30 cellular contexts compared by ENCODE assay signal in the genomic region with DNA sequence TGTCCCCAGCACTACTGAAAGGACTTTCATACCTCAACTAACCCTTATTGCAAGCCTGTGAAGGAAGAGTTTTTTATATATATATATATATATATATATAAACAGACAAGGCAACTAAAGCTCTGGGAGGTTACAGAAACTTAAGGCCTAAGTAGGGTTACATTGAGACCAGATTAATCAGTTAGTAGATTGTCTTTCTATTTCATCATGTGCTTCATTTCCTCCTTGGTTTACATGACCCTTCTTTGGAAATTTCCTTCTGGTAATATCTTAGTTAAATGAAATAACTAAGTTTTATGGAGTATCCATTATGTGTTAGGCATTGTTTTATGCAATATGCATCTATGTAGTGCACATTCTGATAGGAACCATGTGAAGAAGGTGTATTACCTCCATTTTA.
DNase-seq lines count a peak whose midpoint lies in the region; ATAC-seq and TF ChIP-seq lines count a peak whose summit lies in the region.
"Had no signal": no experiment of that assay in that cellular context is flagged by ENCODE, and none has a peak within 500 bp of the region (broad histone marks: within the 10 kb centered on the region; RNA-seq: fewer than 3 reads in every experiment).

No MANE protein-coding gene starts in this region.

- ATAC-seq in activated T-cell treated with anti-CD3 and anti-CD28 coated beads, Interleukin-2, amount 50 U/mL, for 72 hours (replicated peaks in 1 of 2) = peak in 1 of 2 donors; percentile 62
- ATAC-seq: CD8-positive, alpha-beta T cell; heart right ventricle had no signal

- TF ChIP-seq CTCF in ascending aorta (IDR thresholded peaks at IDR 0.05) (no peak), nephron (IDR thresholded peaks at IDR 0.05; ENCODE audit: unreplicated experiment in 3 of 3) (no peak)

- H3K9me3 Mint-ChIP-seq in activated T-cell treated with anti-CD3 and anti-CD28 coated beads, Interleukin-2, amount 50 U/mL, for 72 hours = no peaks in the 10 kb centered on the region
- no peaks in the 10 kb centered on the region for H3K9me3 Mint-ChIP-seq in activated T-cell treated with anti-CD3 and anti-CD28 coated beads, Interleukin-2, amount 50 U/mL, for 24 hours
- H3K9me3 Mint-ChIP-seq in nephron = no peaks in the 10 kb centered on the region
- H3K9me3 Mint-ChIP-seq: CD8-positive, alpha-beta T cell had no signal

- peak overlapping the region; percentile 70 to 72 for H3K27ac ChIP-seq in ascending aorta
- H3K27ac ChIP-seq: colonic mucosa, RWPE1, SK-N-MC had no signal

- H3K36me3 Mint-ChIP-seq in activated T-cell treated with anti-CD3 and anti-CD28 coated beads, Interleukin-2, amount 50 U/mL, for 72 hours (ENCODE audit: insufficient read depth in 2 of 2) = no peaks in the 10 kb centered on the region
- H3K36me3 Mint-ChIP-seq in activated T-cell treated with anti-CD3 and anti-CD28 coated beads, Interleukin-2, amount 50 U/mL, for 24 hours (ENCODE audit: low read depth) = no peaks in the 10 kb centered on the region
- peaks cover 4% of the 10 kb centered on the region for H3K36me3 Mint-ChIP-seq in nephron (ENCODE audit: low read depth)
- H3K36me3 Mint-ChIP-seq: CD8-positive, alpha-beta T cell had no signal

- intact Hi-C loops in ascending aorta (cut with DNase I) = no loop called here

- no peaks in the 10 kb centered on the region for H3K27me3 ChIP-seq in ascending aorta
- H3K27me3 ChIP-seq: colonic mucosa, heart right ventricle, MG63, testis had no signal

- H3K4me3 Mint-ChIP-seq in activated T-cell treated with anti-CD3 and anti-CD28 coated beads, Interleukin-2, amount 50 U/mL, for 72 hours = no peak overlapping the region
- no peak overlapping the region for H3K4me3 Mint-ChIP-seq in activated T-cell treated with anti-CD3 and anti-CD28 coated beads, Interleukin-2, amount 50 U/mL, for 24 hours
- H3K4me3 Mint-ChIP-seq in nephron = no peak overlapping the region
- H3K4me3 Mint-ChIP-seq: CD8-positive, alpha-beta T cell had no signal

- DNase-seq in activated T-cell treated with anti-CD3 and anti-CD28 coated beads, Interleukin-2, amount 50 U/mL, for 72 hours = no peak
- DNase-seq in activated T-cell treated with anti-CD3 and anti-CD28 coated beads, Interleukin-2, amount 50 U/mL, for 24 hours = no peak
- no peak for DNase-seq in ascending aorta (ENCODE audit: low spot score in 2 of 2)
- no peak for DNase-seq in NCI-H2029 (lab: John Stamatoyannopoulos, UW)
- DNase-seq in activated CD4-positive, CD25-positive, alpha-beta regulatory T cell (lab: John Stamatoyannopoulos, UW) = no peak
- no peak for DNase-seq in mesenteric fat pad (ENCODE audit: low spot score)
- no peak for DNase-seq in NCI-H2081 treated with DMSO at 0.1 percent for 48 hours (lab: John Stamatoyannopoulos, UW)
- DNase-seq: activated CD4-positive, alpha-beta T cell treated with anti-CD3 and anti-CD28 coated beads for 4 hours; activated naive CD4-positive, alpha-beta T cell treated with Interleukin-2 at 50 U/mL for 16 hours; activated T-cell treated with anti-CD3 and anti-CD28 coated beads, Interleukin-2, amount 50 U/mL, for 48 hours; amniotic stem cell; CD8-positive, alpha-beta T cell; colonic mucosa; DMS 273 treated with DMSO at 0.1 percent for 48 hours; effector memory CD4-positive, alpha-beta T cell; heart right ventricle; KG1; mesenchymal stem cell; MG63; NCI-H1436; NCI-H2107; NCI-H446 treated with DMSO at 0.1 percent for 48 hours; nucleus accumbens; stimulated activated naive CD8-positive, alpha-beta T cell treated with anti-CD3 and anti-CD28 coated beads, Interleukin-15, Interleukin-2, amounts not matched to agents 100 U/mL and 50 U/mL, for 24 hours; T-helper 2 cell; testis had no signal

- H3K36me3 ChIP-seq in ascending aorta = no peaks in the 10 kb centered on the region
- H3K36me3 ChIP-seq: colonic mucosa, HAP-1, heart right ventricle, MG63 had no signal

- no peaks in the 10 kb centered on the region for H3K27me3 Mint-ChIP-seq in activated T-cell treated with anti-CD3 and anti-CD28 coated beads, Interleukin-2, amount 50 U/mL, for 72 hours (ENCODE audit: low read depth)
- no peaks in the 10 kb centered on the region for H3K27me3 Mint-ChIP-seq in activated T-cell treated with anti-CD3 and anti-CD28 coated beads, Interleukin-2, amount 50 U/mL, for 24 hours
- no peaks in the 10 kb centered on the region for H3K27me3 Mint-ChIP-seq in nephron (ENCODE audit: low read depth)

- no peak overlapping the region for H3K4me3 ChIP-seq in ascending aorta
- H3K4me3 ChIP-seq: colonic mucosa, HAP-1, heart right ventricle, MG63, SK-N-MC, testis had no signal

- peaks cover 6 to 26% of the 10 kb centered on the region in 2 donors for H3K4me1 ChIP-seq in ascending aorta
- H3K4me1 ChIP-seq: colonic mucosa had no signal

- no peaks in the 10 kb centered on the region for H3K9me3 ChIP-seq in ascending aorta
- H3K9me3 ChIP-seq: colonic mucosa, HAP-1, MG63, testis had no signal

- peak overlapping the region; percentile 91 for H3K27ac Mint-ChIP-seq in activated T-cell treated with anti-CD3 and anti-CD28 coated beads, Interleukin-2, amount 50 U/mL, for 72 hours
- H3K27ac Mint-ChIP-seq in activated T-cell treated with anti-CD3 and anti-CD28 coated beads, Interleukin-2, amount 50 U/mL, for 24 hours = no peak overlapping the region
- peak overlapping the region; percentile 95 to 98 (median 97) for H3K27ac Mint-ChIP-seq in nephron
- H3K27ac Mint-ChIP-seq: CD8-positive, alpha-beta T cell had no signal

- H3K4me1 Mint-ChIP-seq in activated T-cell treated with anti-CD3 and anti-CD28 coated beads, Interleukin-2, amount 50 U/mL, for 72 hours (ENCODE audit: low read depth) = no peaks in the 10 kb centered on the region
- H3K4me1 Mint-ChIP-seq in activated T-cell treated with anti-CD3 and anti-CD28 coated beads, Interleukin-2, amount 50 U/mL, for 24 hours (ENCODE audit: low read depth) = no peaks in the 10 kb centered on the region
- H3K4me1 Mint-ChIP-seq in nephron = peaks cover 42% of the 10 kb centered on the region
